22 cellular contexts compared by ENCODE assay signal in the genomic region with DNA sequence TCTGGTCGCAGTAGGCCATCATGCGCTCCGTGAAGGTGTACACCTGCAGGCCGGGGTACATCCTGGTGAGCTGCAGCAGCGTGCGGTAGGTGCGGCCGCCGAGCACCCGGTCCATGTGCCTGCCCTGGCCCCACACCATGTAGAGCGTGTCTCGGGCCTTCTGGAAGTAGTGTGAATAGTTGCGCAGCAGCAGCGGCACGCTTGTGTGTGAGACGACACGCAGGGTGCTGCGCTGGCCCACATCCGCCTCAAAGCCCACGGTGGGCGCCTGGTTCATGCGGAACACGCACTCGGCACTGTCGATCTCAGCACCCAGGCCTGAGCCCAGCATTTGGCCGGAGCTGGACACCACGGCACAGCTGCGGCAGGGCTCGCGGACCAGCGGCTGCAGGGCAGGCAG. TPM values are rescaled to one million over a fixed set of nuclear protein-coding genes. Genes with fewer than 3 reads are reported as not detected.
DNase-seq lines count a peak whose midpoint lies in the region; ATAC-seq, FAIRE-seq and TF ChIP-seq lines count a peak whose summit lies in the region.
"Had no signal": no experiment of that assay in that cellular context is flagged by ENCODE, and none has a peak within 500 bp of the region (broad histone marks: within the 10 kb centered on the region; RNA-seq: fewer than 3 reads in every experiment).

No MANE protein-coding gene starts in this region.

- intact Hi-C loops in CD14-positive monocyte (cut with micrococcal nuclease) = no loop called here

- peak; percentile 46 for FAIRE-seq in GM12892 (lab: Jason Lieb, UNC)

- H3K4me1 Mint-ChIP-seq in activated CD8-positive, alpha-beta T cell treated with anti-CD3 and anti-CD28 coated beads, Interleukin-2, amount 10 ng/mL, durations not matched to agents 7 days and 5 days (ENCODE audit: low read depth) = peaks cover 61% of the 10 kb centered on the region
- peaks cover 26% of the 10 kb centered on the region for H3K4me1 Mint-ChIP-seq in CD14-positive monocyte

- no peak for ATAC-seq in activated CD8-positive, alpha-beta T cell treated with anti-CD3 and anti-CD28 coated beads, Interleukin-2, amount 10 ng/mL, durations not matched to agents 7 days and 5 days
- ATAC-seq: heart left ventricle, T-cell had no signal

- no peak for TF ChIP-seq POLR2A in GM12892 (IDR thresholded peaks at IDR 0.05; ENCODE audit: low read depth, low read length)

- POLR2A ChIA-PET in activated CD8-positive, alpha-beta T cell treated with anti-CD3 and anti-CD28 coated beads, Interleukin-2, amount 10 ng/mL, durations not matched to agents 7 days and 5 days (lab: Charles Lee) = interaction anchor here (6.7 kb wide), 1 partner anchor 8 kb away, joined by 81 read pairs; no protein-coding TSS in a partner anchor

- H3K27ac ChIP-seq in C4-2B = peak overlapping the region; percentile 27; the same call in 1 of the 2 replicates
- peak overlapping the region; percentile 72 to 80 for H3K27ac ChIP-seq in mucosa of rectum (ENCODE audit: low read depth in 2 of 2, low read length in 2 of 2)
- H3K27ac ChIP-seq: heart left ventricle, left ventricle myocardium inferior, neural progenitor cell, prostate gland had no signal

- H3K4me3 ChIP-seq in mucosa of rectum (ENCODE audit: low read length in 2 of 2) = peak overlapping the region; percentile 22 to 36
- H3K4me3 ChIP-seq: heart left ventricle, left ventricle myocardium inferior, mucosa of descending colon, neural progenitor cell, prostate gland, thyroid gland had no signal

- no peaks in the 10 kb centered on the region for H3K9me3 Mint-ChIP-seq in activated CD8-positive, alpha-beta T cell treated with anti-CD3 and anti-CD28 coated beads, Interleukin-2, amount 10 ng/mL, durations not matched to agents 7 days and 5 days (ENCODE audit: insufficient read depth)
- peaks cover 0 to 1% (median 0%) of the 10 kb centered on the region in 7 donors for H3K9me3 Mint-ChIP-seq in CD14-positive monocyte
- H3K9me3 Mint-ChIP-seq: dendritic cell treated with granulocyte-macrophage colony-stimulating factor and Interleukin-4, amounts not matched to agents 40 ng/mL and 50 ng/mL, for 4 days; HFFc6; immature natural killer cell; neural progenitor cell; T-cell had no signal

- peak overlapping the region; percentile 26 to 61 for H3K9ac ChIP-seq in mucosa of rectum (ENCODE audit: low read depth in 1 of 2, low read length in 2 of 2)
- H3K9ac ChIP-seq: neural progenitor cell had no signal

- peaks cover 13 to 16% of the 10 kb centered on the region in 2 donors for H3K36me3 ChIP-seq in mucosa of rectum (ENCODE audit: control insufficient read depth in 2 of 2, insufficient read depth in 2 of 2, low read length in 2 of 2)
- H3K36me3 ChIP-seq: neural progenitor cell, prostate gland had no signal

- CTCF ChIA-PET in activated CD8-positive, alpha-beta T cell treated with anti-CD3 and anti-CD28 coated beads, Interleukin-2, amount 10 ng/mL, durations not matched to agents 7 days and 5 days (lab: Charles Lee) = interaction anchor here (0.9 to 1.4 kb wide), 3 partner anchors 9 to 177 kb away, joined by 3 to 6 read pairs (median 5); a partner anchor contains a TSS

- peaks cover 45% of the 10 kb centered on the region for H3K36me3 Mint-ChIP-seq in activated CD8-positive, alpha-beta T cell treated with anti-CD3 and anti-CD28 coated beads, Interleukin-2, amount 10 ng/mL, durations not matched to agents 7 days and 5 days (ENCODE audit: low read depth)
- H3K36me3 Mint-ChIP-seq in CD14-positive monocyte = peaks cover 34 to 35% of the 10 kb centered on the region in 2 donors
- H3K36me3 Mint-ChIP-seq: neural progenitor cell had no signal

- peak overlapping the region; percentile 67 for H3K27ac Mint-ChIP-seq in activated CD8-positive, alpha-beta T cell treated with anti-CD3 and anti-CD28 coated beads, Interleukin-2, amount 10 ng/mL, durations not matched to agents 7 days and 5 days
- peak overlapping the region in 1 of 7 donors; percentile 18 for H3K27ac Mint-ChIP-seq in CD14-positive monocyte
- H3K27ac Mint-ChIP-seq: HFFc6 had no signal

- DNase-seq in GM12892 (ENCODE audit: insufficient read length) (no peak), CD14-positive monocyte (ENCODE audit: low spot score) (no peak), UCSD-AML1 (lab: John Stamatoyannopoulos, UW; ENCODE audit: unreplicated experiment) (no peak), NCI-H2081 treated with DMSO at 0.1 percent for 48 hours (lab: John Stamatoyannopoulos, UW) (no peak)
- DNase-seq in activated CD8-positive, alpha-beta T cell treated with anti-CD3 and anti-CD28 coated beads, Interleukin-2, amount 10 ng/mL, durations not matched to agents 7 days and 5 days = no peak
- DNase-seq: activated CD4-positive, alpha-beta T cell treated with anti-CD3 and anti-CD28 coated beads, Interleukin-2, amount 50 U/mL, for 4 hours; heart left ventricle; HFFc6; immature natural killer cell; left ventricle myocardium inferior; NCI-H526; stimulated activated CD4-positive, alpha-beta T cell treated with anti-CD3 and anti-CD28 coated beads, Interleukin-1b, Interleukin-23, amount 100 ng/mL, for 48 hours; stimulated activated naive CD4-positive, alpha-beta T cell treated with Interleukin-2 at 50 U/mL for 16 hours; T-cell; thyroid gland had no signal

- no peaks in the 10 kb centered on the region for H3K27me3 Mint-ChIP-seq in activated CD8-positive, alpha-beta T cell treated with anti-CD3 and anti-CD28 coated beads, Interleukin-2, amount 10 ng/mL, durations not matched to agents 7 days and 5 days (ENCODE audit: low read depth)
- peaks cover 0 to 8% (median 6%) of the 10 kb centered on the region in 3 donors for H3K27me3 Mint-ChIP-seq in CD14-positive monocyte (ENCODE audit: low read depth in 3 of 3)
- H3K27me3 Mint-ChIP-seq: T-cell had no signal

- peaks cover 41 to 60% of the 10 kb centered on the region in 2 donors for H3K4me1 ChIP-seq in mucosa of rectum (ENCODE audit: control insufficient read depth in 2 of 2, insufficient read depth in 2 of 2, low read length in 2 of 2)
- H3K4me1 ChIP-seq: prostate gland had no signal

- H3K27me3 ChIP-seq in mucosa of rectum (ENCODE audit: control insufficient read depth in 2 of 2, insufficient read depth in 2 of 2, low read length in 2 of 2) = no peaks in the 10 kb centered on the region
- H3K27me3 ChIP-seq: heart left ventricle, thyroid gland had no signal

- no peak overlapping the region for H3K4me3 Mint-ChIP-seq in activated CD8-positive, alpha-beta T cell treated with anti-CD3 and anti-CD28 coated beads, Interleukin-2, amount 10 ng/mL, durations not matched to agents 7 days and 5 days
- H3K4me3 Mint-ChIP-seq in CD14-positive monocyte = no peak overlapping the region
- H3K4me3 Mint-ChIP-seq: dendritic cell treated with granulocyte-macrophage colony-stimulating factor and Interleukin-4, amounts not matched to agents 40 ng/mL and 50 ng/mL, for 4 days; HFFc6; immature natural killer cell; neural progenitor cell; T-cell had no signal

- TF ChIP-seq CTCF in C4-2B (conservative IDR thresholded peaks at IDR 0.05) (no peak), CD14-positive monocyte (IDR thresholded peaks at IDR 0.05) (no peak)

- H3K9me3 ChIP-seq in mucosa of rectum (ENCODE audit: control insufficient read depth in 2 of 2, low read length in 2 of 2) = no peaks in the 10 kb centered on the region
- H3K9me3 ChIP-seq: heart left ventricle, left ventricle myocardium inferior, mucosa of descending colon, prostate gland, thyroid gland had no signal

RNA-seq across cellular contexts. Expression of a gene that starts 4.5 kb away (rescaled TPM):
- polyA plus RNA-seq in GM12892 (2012; ENCODE audit: missing spikeins) = 17.0 TPM
- total RNA-seq in activated CD8-positive, alpha-beta T cell treated with anti-CD3 and anti-CD28 coated beads, Interleukin-2, amount 10 ng/mL, durations not matched to agents 7 days and 5 days = 10 to 100 TPM; 37.0 to 39.7 TPM
- 10 to 100 TPM in 1 of 2 donors, 1 to 10 TPM in 1; 8.9 to 10.3 TPM for polyA plus RNA-seq in CD14-positive monocyte

RNA-seq across cellular contexts. Expression of a gene that starts 12.9 kb away (rescaled TPM):
- 25.3 TPM for polyA plus RNA-seq in GM12892 (2012; ENCODE audit: missing spikeins)
- 10 to 100 TPM; 68.6 to 77.6 TPM for total RNA-seq in activated CD8-positive, alpha-beta T cell treated with anti-CD3 and anti-CD28 coated beads, Interleukin-2, amount 10 ng/mL, durations not matched to agents 7 days and 5 days
- 10 to 100 TPM in 1 of 2 donors, 1 to 10 TPM in 1; 8.2 to 12.0 TPM for polyA plus RNA-seq in CD14-positive monocyte

RNA-seq across cellular contexts. Expression of a gene that starts 18.3 kb away (rescaled TPM):
- 0.36 TPM for polyA plus RNA-seq in GM12892 (2012; ENCODE audit: missing spikeins)
- total RNA-seq in activated CD8-positive, alpha-beta T cell treated with anti-CD3 and anti-CD28 coated beads, Interleukin-2, amount 10 ng/mL, durations not matched to agents 7 days and 5 days = 1 to 10 TPM; 2.6 to 2.7 TPM
- polyA plus RNA-seq in CD14-positive monocyte = under 1 TPM; 0.31 to 0.57 TPM
- total RNA-seq: skeletal muscle tissue had no signal

RNA-seq across cellular contexts. Expression of a gene that starts 25.4 kb away (rescaled TPM):
- polyA plus RNA-seq in GM12892 (2012; ENCODE audit: missing spikeins) = 26.4 TPM
- 10 to 100 TPM; 47.9 to 53.8 TPM for total RNA-seq in activated CD8-positive, alpha-beta T cell treated with anti-CD3 and anti-CD28 coated beads, Interleukin-2, amount 10 ng/mL, durations not matched to agents 7 days and 5 days
- 10 to 100 TPM; 25.4 to 28.7 TPM for polyA plus RNA-seq in CD14-positive monocyte

RNA-seq across cellular contexts. Expression of a gene that starts 34.8 kb away (rescaled TPM):
- 10.7 TPM for polyA plus RNA-seq in GM12892 (2012; ENCODE audit: missing spikeins)
- total RNA-seq in activated CD8-positive, alpha-beta T cell treated with anti-CD3 and anti-CD28 coated beads, Interleukin-2, amount 10 ng/mL, durations not matched to agents 7 days and 5 days = 10 to 100 TPM; 22.4 to 30.4 TPM
- polyA plus RNA-seq in CD14-positive monocyte = not detected
